Comparison of ENCODE assay signal across 8 cellular contexts in the genomic region with DNA sequence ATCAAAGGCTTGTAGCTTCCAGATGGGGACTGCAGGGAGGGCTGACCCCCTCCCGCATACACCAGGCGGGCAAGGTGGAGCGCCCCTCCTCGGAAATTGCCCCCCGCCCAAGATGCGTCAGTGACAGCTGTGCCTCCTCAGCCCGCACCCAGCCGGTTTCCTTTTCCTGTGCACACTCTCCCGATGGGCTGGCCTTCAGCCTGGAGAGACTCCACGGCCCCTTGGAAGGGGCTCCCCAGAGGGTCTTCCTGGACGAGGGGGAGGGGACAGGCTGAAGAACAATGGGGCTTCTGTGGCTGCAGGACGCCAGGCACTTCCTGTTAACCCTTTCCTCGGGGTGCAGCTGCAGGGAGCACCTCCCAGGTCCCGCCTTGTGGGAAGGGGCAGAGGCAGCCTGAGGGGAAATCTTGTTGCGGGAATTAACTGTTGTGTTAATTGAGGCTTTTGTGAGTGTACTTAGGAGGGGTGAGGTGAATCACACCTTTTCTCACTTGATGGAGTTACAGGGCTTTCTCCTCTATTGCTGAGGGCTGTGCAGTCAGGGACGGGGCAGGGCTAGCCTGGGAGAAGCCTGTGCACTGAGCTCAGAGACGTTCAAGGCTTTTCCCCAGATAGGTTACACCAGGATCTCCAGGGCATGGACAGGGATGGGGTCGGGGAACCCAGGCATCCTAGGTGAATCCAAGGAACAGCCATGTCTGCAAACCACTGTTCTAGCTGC. TPM values are rescaled to one million over a fixed set of nuclear protein-coding genes. Genes with fewer than 3 reads are reported as not detected.
DNase-seq lines count a peak whose midpoint lies in the region; ATAC-seq and TF ChIP-seq lines count a peak whose summit lies in the region.

No MANE protein-coding gene starts in this region.

- peak; percentile 40 for DNase-seq in EL
- peak; percentile 72 for DNase-seq in NCI-H1436 treated with DMSO at 0.1 percent for 48 hours (lab: John Stamatoyannopoulos, UW)
- DNase-seq in effector CD8-positive, alpha-beta T cell (lab: John Stamatoyannopoulos, UW), result peak; percentile 19
- DNase-seq in medulla oblongata (ENCODE audit: extremely low spot score), result peak; percentile 45

- no peaks in the 10 kb centered on the region for H3K27me3 ChIP-seq in thymus (ENCODE audit: control insufficient read depth, insufficient read depth)

- TF ChIP-seq CTCF in WI38 (IDR thresholded peaks at IDR 0.05; ENCODE audit: low read depth, low read length), result no peak

- H3K27ac ChIP-seq in thymus (ENCODE audit: low read depth), result peak overlapping the region; percentile 88

- WGBS in thymus, result 4% methylated on average over 18 of the region's 18 CpGs

- H3K4me1 ChIP-seq in thymus (ENCODE audit: control insufficient read depth, insufficient read depth, low read length), result peaks cover 37% of the 10 kb centered on the region

- H3K4me3 ChIP-seq in WI38 (ENCODE audit: low read depth, low read length), result peak overlapping the region; percentile 27
- peak overlapping the region; percentile 31 for H3K4me3 ChIP-seq in thymus (ENCODE audit: low read length)

- ATAC-seq in HG03457 (IDR thresholded peaks at IDR 0.05; ENCODE audit: unreplicated experiment) (no peak), GM21737 (IDR thresholded peaks at IDR 0.05; ENCODE audit: unreplicated experiment) (no peak)

- H3K36me3 ChIP-seq in thymus (ENCODE audit: control insufficient read depth, insufficient read depth), result no peaks in the 10 kb centered on the region

- H3K9me3 ChIP-seq in thymus (ENCODE audit: control insufficient read depth), result no peaks in the 10 kb centered on the region

RNA-seq across cellular contexts. Expression of gene IER2, which starts 14.3 kb away (rescaled TPM):
- 92.7 TPM for polyA plus RNA-seq in thymus

RNA-seq across cellular contexts. Expression of gene STX10, which starts 14.4 kb away (rescaled TPM):
- 101 TPM for polyA plus RNA-seq in thymus

RNA-seq across cellular contexts. Expression of gene NACC1, which starts 46.5 kb away (rescaled TPM):
- polyA plus RNA-seq in thymus, result 17.5 TPM

RNA-seq across cellular contexts. Expression of gene TRMT1, which starts 48.0 kb away (rescaled TPM):
- polyA plus RNA-seq in thymus, result 69.9 TPM

Comparison
In these comparisons a context has a peak if more than half of its experiments do, and no peak if none do; other contexts are left out.
1. DNase-seq: peak in every context shown above with its lines; median percentile 72 in NCI-H1436 treated with DMSO at 0.1 percent for 48 hours; 45 in medulla oblongata; 40 in EL; 19 in effector CD8-positive, alpha-beta T cell.